In the genomic region with DNA sequence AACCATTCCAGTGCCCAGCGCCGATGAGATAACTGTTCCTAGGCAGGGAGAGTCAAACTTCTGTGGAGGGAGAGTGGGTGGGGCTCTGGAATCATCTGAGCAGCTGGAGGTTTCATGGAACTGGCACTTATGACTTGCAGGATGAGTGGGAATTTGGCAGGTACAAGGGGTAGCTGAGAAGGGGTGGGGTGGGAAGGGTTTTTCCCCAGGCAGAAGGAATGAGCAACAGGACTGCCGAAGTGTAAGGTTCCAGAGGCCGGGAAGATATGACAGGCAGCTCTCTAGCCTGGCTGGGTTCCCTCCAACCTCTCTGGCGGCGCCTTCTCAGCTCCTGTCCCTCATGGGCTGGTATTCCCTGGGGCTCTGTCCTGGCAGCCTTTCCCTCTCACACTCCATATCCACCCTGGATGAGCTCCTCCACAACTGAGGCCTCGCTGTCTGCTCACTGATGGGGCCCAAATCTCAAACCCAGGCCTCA, we compare ENCODE assay signal across 10 cellular contexts. TPM values are rescaled to one million over a fixed set of nuclear protein-coding genes. Genes with fewer than 3 reads are reported as not detected.
A peak's percentile ranks its signal among the peaks of the same experiment; 100 is the strongest.
DNase-seq lines count a peak whose midpoint lies in the region; ATAC-seq, FAIRE-seq and TF ChIP-seq lines count a peak whose summit lies in the region.
"Had no signal": no experiment of that assay in that cellular context is flagged by ENCODE, and none has a peak within 500 bp of the region (broad histone marks: within the 10 kb centered on the region; RNA-seq: fewer than 3 reads in every experiment).

No MANE protein-coding gene starts in this region.

- DNase-seq in H1 (ENCODE audit: low read depth in 1 of 2, low spot score in 2 of 2): no peak
- peak in 1 of 10 donors; percentile 60 for DNase-seq in naive thymus-derived CD8-positive, alpha-beta T cell
- no peak for DNase-seq in HuH-7.5 (ENCODE audit: low spot score)
- no peak for DNase-seq in activated CD4-positive, alpha-beta T cell treated with anti-CD3 and anti-CD28 coated beads, Interleukin-2, amount 10 ng/mL, durations not matched to agents 7 days and 5 days
- DNase-seq: NCI-H1105 treated with DMSO at 0.1 percent for 48 hours had no signal

- H3K4me1 ChIP-seq in Loucy (ENCODE audit: insufficient read depth, low read length, poor library complexity, severe bottlenecking) (peaks cover 84% of the 10 kb centered on the region), H1 (replicated peaks in 1 of 4; ENCODE audit: control insufficient read depth in 3 of 4, insufficient read depth in 4 of 4, low read length in 3 of 4) (peaks cover 11 to 24% (median 14%) of the 10 kb centered on the region in 4 experiments)

- no peak for TF ChIP-seq CTCF in C4-2B (conservative IDR thresholded peaks at IDR 0.05)
- no peak for TF ChIP-seq CTCF in Loucy (conservative IDR thresholded peaks at IDR 0.05; ENCODE audit: low read length)
- no peak for TF ChIP-seq CTCF in H1 (IDR thresholded peaks at IDR 0.05; ENCODE audit: control extremely low read depth in 1 of 3, insufficient read depth in 1 of 3, low read depth in 1 of 3, low read length in 3 of 3)

- H3K4me2 ChIP-seq in Loucy (ENCODE audit: low read depth, low read length, poor library complexity, severe bottlenecking) (peak overlapping the region; percentile 81), H1 (ENCODE audit: insufficient read depth in 1 of 2, low read depth in 2 of 2, low read length in 2 of 2) (peak overlapping the region; percentile 93 to 98)

- H3K23ac ChIP-seq in H1 (ENCODE audit: insufficient read length): no peak overlapping the region

- peaks cover 15% of the 10 kb centered on the region for H4K20me1 ChIP-seq in Loucy (ENCODE audit: insufficient read depth, low read length, poor library complexity, severe bottlenecking)
- H4K20me1 ChIP-seq in H1 (replicated peaks in 1 of 2; ENCODE audit: control insufficient read depth in 1 of 2, insufficient read depth in 2 of 2, low read length in 2 of 2): peaks cover 0 to 10% of the 10 kb centered on the region in 2 experiments

- POLR2A ChIA-PET in H1 (lab: Charles Lee; ENCODE audit: partially characterized antibody): interaction anchor here (0.8 to 1.9 kb wide), 11 partner anchors 10 to 217 kb away, joined by 3 to 7 read pairs (median 3); partner anchors contain the start of gene BOLA3
- POLR2A ChIA-PET in naive thymus-derived CD8-positive, alpha-beta T cell (lab: Charles Lee): interaction anchor here (0.5 to 1.8 kb wide), 4 partner anchors 10 to 55 kb away, joined by 3 to 7 read pairs (median 4); partner anchors contain the start of gene DGUOK
- POLR2A ChIA-PET in activated CD4-positive, alpha-beta T cell treated with anti-CD3 and anti-CD28 coated beads, Interleukin-2, amount 10 ng/mL, durations not matched to agents 7 days and 5 days (lab: Charles Lee): no interaction called here

- no peak for ATAC-seq in naive thymus-derived CD8-positive, alpha-beta T cell
- ATAC-seq in GM18520 (IDR thresholded peaks at IDR 0.05; ENCODE audit: unreplicated experiment) (no peak), GM21529 (IDR thresholded peaks at IDR 0.05; ENCODE audit: unreplicated experiment) (no peak)

- peaks cover 10% of the 10 kb centered on the region for H3K79me1 ChIP-seq in H1 (ENCODE audit: low read depth, low read length)

- H3K14ac ChIP-seq in H1 (ENCODE audit: insufficient read length): no peak overlapping the region

- H2AFZ ChIP-seq in Loucy (ENCODE audit: low read length) (no peak overlapping the region), H1 (ENCODE audit: low read length) (no peak overlapping the region)

- peaks cover 49 to 85% (median 79%) of the 10 kb centered on the region in 4 donors for H3K4me1 Mint-ChIP-seq in naive thymus-derived CD8-positive, alpha-beta T cell
- H3K4me1 Mint-ChIP-seq in activated CD4-positive, alpha-beta T cell treated with anti-CD3 and anti-CD28 coated beads, Interleukin-2, amount 10 ng/mL, durations not matched to agents 7 days and 5 days: peaks cover 74% of the 10 kb centered on the region

- H3K27me3 ChIP-seq in Loucy (ENCODE audit: insufficient read depth, low read length, poor library complexity, severe bottlenecking) (no peaks in the 10 kb centered on the region), H1 (replicated peaks in 1 of 4; ENCODE audit: control insufficient read depth in 3 of 4, extremely low read depth in 1 of 4, insufficient read depth in 3 of 4, low read length in 3 of 4) (peaks cover 14 to 44% (median 35%) of the 10 kb centered on the region in 4 experiments)

- no peaks in the 10 kb centered on the region for H3K9me3 ChIP-seq in Loucy (ENCODE audit: insufficient read depth, low read depth, low read length)
- H3K9me3 ChIP-seq in H1 (ENCODE audit: insufficient read depth in 2 of 2, low read depth in 1 of 2, low read length in 1 of 2): no peaks in the 10 kb centered on the region

- H3K36me3 Mint-ChIP-seq in naive thymus-derived CD8-positive, alpha-beta T cell: peaks cover 0 to 4% (median 0%) of the 10 kb centered on the region in 3 donors
- H3K36me3 Mint-ChIP-seq in activated CD4-positive, alpha-beta T cell treated with anti-CD3 and anti-CD28 coated beads, Interleukin-2, amount 10 ng/mL, durations not matched to agents 7 days and 5 days (ENCODE audit: low read depth): peaks cover 11% of the 10 kb centered on the region

- H2BK120ac ChIP-seq in H1 (replicated peaks; ENCODE audit: low read depth, low read length): no peak overlapping the region

- no peak overlapping the region for H2BK15ac ChIP-seq in H1 (ENCODE audit: low read length)

- no peak overlapping the region for H2BK20ac ChIP-seq in H1 (ENCODE audit: low read length)

- H3K56ac ChIP-seq in H1 (replicated peaks; ENCODE audit: insufficient read length, low read depth, low read length): no peak overlapping the region

- no peak overlapping the region for H2AK5ac ChIP-seq in H1 (ENCODE audit: low read depth, low read length)

- H3K9me2 ChIP-seq in Loucy (replicated peaks; ENCODE audit: low read depth, low read length): no peaks in the 10 kb centered on the region

- H3K9ac ChIP-seq in Loucy (ENCODE audit: low read depth, low read length, poor library complexity, severe bottlenecking) (no peak overlapping the region), H1 (replicated peaks in 1 of 4; ENCODE audit: extremely low read depth in 1 of 4, low read depth in 3 of 4, low read length in 3 of 4) (no peak overlapping the region)

- H3K27ac ChIP-seq in C4-2B (peak overlapping the region; percentile 38), H1 (ENCODE audit: low read depth, low read length) (no peak overlapping the region)

- H3K9me3 Mint-ChIP-seq in naive thymus-derived CD8-positive, alpha-beta T cell: no peaks in the 10 kb centered on the region
- no peaks in the 10 kb centered on the region for H3K9me3 Mint-ChIP-seq in activated CD4-positive, alpha-beta T cell treated with anti-CD3 and anti-CD28 coated beads, Interleukin-2, amount 10 ng/mL, durations not matched to agents 7 days and 5 days

- FAIRE-seq in H1 (lab: Jason Lieb, UNC): no peak
- FAIRE-seq: TTC549 had no signal

- no peaks in the 10 kb centered on the region for H3K27me3 Mint-ChIP-seq in naive thymus-derived CD8-positive, alpha-beta T cell
- peaks cover 11% of the 10 kb centered on the region for H3K27me3 Mint-ChIP-seq in activated CD4-positive, alpha-beta T cell treated with anti-CD3 and anti-CD28 coated beads, Interleukin-2, amount 10 ng/mL, durations not matched to agents 7 days and 5 days

- H3K4me3 ChIP-seq in Loucy (ENCODE audit: low read length, poor library complexity, severe bottlenecking): no peak overlapping the region
- peak overlapping the region in 1 of 4 experiments; percentile 64; a peak in 3 of 8 replicates for H3K4me3 ChIP-seq in H1 (ENCODE audit: extremely low read depth in 1 of 4, insufficient read depth in 2 of 4, low read depth in 3 of 4, low read length in 4 of 4)

- 83% methylated on average over 7 of the region's 7 CpGs; no CpG with 5 or more reads in 1 of the 2 experiments for WGBS in H1 (ENCODE audit: extremely low coverage in 1 of 2, insufficient coverage in 1 of 2, insufficient read length in 1 of 2, insufficient replicate concordance in 2 of 2, low coverage in 1 of 2, low lambda C conversion rate in 2 of 2, missing lambda C conversion rate in 1 of 2), 2 experiments

- H3K36me3 ChIP-seq in Loucy (ENCODE audit: insufficient read depth, low read length) (no peaks in the 10 kb centered on the region), H1 (ENCODE audit: control insufficient read depth in 2 of 4, insufficient read depth in 4 of 4, low read length in 3 of 4) (no peaks in the 10 kb centered on the region; a peak in 1 of 8 replicates)

- H3K4ac ChIP-seq in H1 (replicated peaks; ENCODE audit: insufficient read length, low read depth, low read length): peak overlapping the region; percentile 44

- CTCF ChIA-PET in H1 (lab: Charles Lee; ENCODE audit: partially characterized antibody): interaction anchor here (0.6 to 1.6 kb wide), 9 partner anchors 16 to 217 kb away, joined by 3 to 6 read pairs (median 3); no protein-coding TSS in a partner anchor
- CTCF ChIA-PET in activated CD4-positive, alpha-beta T cell treated with anti-CD3 and anti-CD28 coated beads, Interleukin-2, amount 10 ng/mL, durations not matched to agents 7 days and 5 days (lab: Charles Lee): interaction anchor here (1.3 to 1.6 kb wide), 3 partner anchors 11 to 17 kb away, joined by 3 read pairs; no protein-coding TSS in a partner anchor

- no peak overlapping the region for H4K8ac ChIP-seq in H1 (ENCODE audit: extremely low read depth, insufficient read depth, low read length)

- H4K91ac ChIP-seq in H1 (replicated peaks; ENCODE audit: insufficient read length, low read length): no peak overlapping the region

- no peak overlapping the region for H2BK12ac ChIP-seq in H1 (ENCODE audit: low read depth, low read length)

- TF ChIP-seq POLR2A in H1 (IDR thresholded peaks at IDR 0.05; ENCODE audit: control extremely low read depth in 1 of 2, low read depth in 2 of 2, low read length in 2 of 2): no peak

- TF ChIP-seq EP300 in H1 (IDR thresholded peaks at IDR 0.05; ENCODE audit: borderline replicate concordance in 1 of 2, low read depth in 2 of 2, low read length in 2 of 2): no peak

- no peak for TF ChIP-seq RAD21 in H1 (IDR thresholded peaks at IDR 0.05 in 1 of 2, conservative IDR thresholded peaks at IDR 0.05 in 1 of 2; ENCODE audit: low read depth in 2 of 2, low read length in 2 of 2)

- peaks cover 18% of the 10 kb centered on the region for H3K23me2 ChIP-seq in H1 (ENCODE audit: low read depth, low read length)

- H4K5ac ChIP-seq in H1 (ENCODE audit: insufficient read length, low read depth, low read length): no peak overlapping the region

- H3K79me2 ChIP-seq in Loucy (ENCODE audit: insufficient read depth, low read length) (peaks cover 56% of the 10 kb centered on the region), H1 (ENCODE audit: control insufficient read depth in 1 of 2, insufficient read depth in 2 of 2, low read length in 2 of 2) (peaks cover 7 to 17% of the 10 kb centered on the region in 2 experiments; a peak in 3 of 4 replicates)

- H3K18ac ChIP-seq in H1 (ENCODE audit: extremely low read depth, low read length): no peak overlapping the region

- peak overlapping the region in 9 of 10 donors; percentile 5 to 86 (median 58) for H3K4me3 Mint-ChIP-seq in naive thymus-derived CD8-positive, alpha-beta T cell
- H3K4me3 Mint-ChIP-seq in activated CD4-positive, alpha-beta T cell treated with anti-CD3 and anti-CD28 coated beads, Interleukin-2, amount 10 ng/mL, durations not matched to agents 7 days and 5 days: no peak overlapping the region

- H3K27ac Mint-ChIP-seq in naive thymus-derived CD8-positive, alpha-beta T cell: peak overlapping the region; percentile 25 to 92 (median 64)
- no peak overlapping the region for H3K27ac Mint-ChIP-seq in activated CD4-positive, alpha-beta T cell treated with anti-CD3 and anti-CD28 coated beads, Interleukin-2, amount 10 ng/mL, durations not matched to agents 7 days and 5 days

- no peak overlapping the region for H2BK5ac ChIP-seq in H1 (ENCODE audit: low read depth, low read length)

- H3F3A ChIP-seq in Loucy (ENCODE audit: low read depth): peaks cover 9% of the 10 kb centered on the region; the same call in 1 of the 2 replicates

RNA-seq across cellular contexts. Expression of gene TET3, which starts 2.5 kb away (rescaled TPM):
- 20.2 and 21.1 TPM in 2 replicates for total RNA-seq in H1 (2021; fragmentation: NEBNext Ultra II Directional; extraction: Animal tissue kit (Norgen Biotek cat#: 25700))
- polyA plus RNA-seq in H1 (2011; rRNA removed): 4.5 and 5.5 TPM in 2 replicates
- 4.9 TPM for polyA plus RNA-seq in H1 (2011; cell fraction: cytosol; rRNA removed)
- polyA plus RNA-seq in H1 (2011; cell fraction: nucleus; rRNA removed): 10.6 TPM
- 6.4 to 8.3 TPM (median 8.0 TPM) in 4 replicates for polyA plus RNA-seq in H1 (2012, experiment 1 of 2)
- 2.0 TPM for polyA plus RNA-seq in H1 (2012, experiment 2 of 2)
- 5.6 TPM for polyA plus RNA-seq in H1 (2013, experiment 1 of 2)
- 5.7 TPM for polyA plus RNA-seq in H1 (2013, experiment 2 of 2)
- 9.2 and 10.5 TPM in 2 replicates for polyA minus RNA-seq in H1 (2011; rRNA and poly(A)+ RNA removed)
- polyA minus RNA-seq in H1 (2011; cell fraction: cytosol; rRNA and poly(A)+ RNA removed): 13.8 TPM
- polyA minus RNA-seq in H1 (2011; cell fraction: nucleus; rRNA and poly(A)+ RNA removed): 15.6 TPM
- total RNA-seq in naive thymus-derived CD8-positive, alpha-beta T cell: 10 to 100 TPM; 30.1 to 30.5 TPM
- 1 to 10 TPM in 1 of 3 donors, under 1 TPM in 2; 0.46 to 1.0 (median 0.61) TPM for polyA plus RNA-seq in naive thymus-derived CD8-positive, alpha-beta T cell
- 10 to 100 TPM; 17.9 to 18.8 TPM for total RNA-seq in activated CD4-positive, alpha-beta T cell treated with anti-CD3 and anti-CD28 coated beads, Interleukin-2, amount 10 ng/mL, durations not matched to agents 7 days and 5 days

RNA-seq across cellular contexts. Expression of gene DGUOK, which starts 55.5 kb away (rescaled TPM):
- total RNA-seq in H1 (2021; fragmentation: NEBNext Ultra II Directional; extraction: Animal tissue kit (Norgen Biotek cat#: 25700)): 103 and 110 TPM in 2 replicates
- 129 and 168 TPM in 2 replicates for polyA plus RNA-seq in H1 (2011; rRNA removed)
- polyA plus RNA-seq in H1 (2011; cell fraction: cytosol; rRNA removed): 142 TPM
- 137 TPM for polyA plus RNA-seq in H1 (2011; cell fraction: nucleus; rRNA removed)
- 123 to 156 TPM (median 126 TPM) in 4 replicates for polyA plus RNA-seq in H1 (2012, experiment 1 of 2)
- polyA plus RNA-seq in H1 (2012, experiment 2 of 2): 180 TPM
- 154 TPM for polyA plus RNA-seq in H1 (2013, experiment 1 of 2)
- 152 TPM for polyA plus RNA-seq in H1 (2013, experiment 2 of 2)
- polyA minus RNA-seq in H1 (2011; rRNA and poly(A)+ RNA removed): 39.0 and 44.6 TPM in 2 replicates
- 37.1 TPM for polyA minus RNA-seq in H1 (2011; cell fraction: cytosol; rRNA and poly(A)+ RNA removed)
- 29.5 TPM for polyA minus RNA-seq in H1 (2011; cell fraction: nucleus; rRNA and poly(A)+ RNA removed)
- 10 to 100 TPM; 70.3 to 72.3 TPM for total RNA-seq in naive thymus-derived CD8-positive, alpha-beta T cell
- 100 to 1,000 TPM; 207 to 219 (median 215) TPM for polyA plus RNA-seq in naive thymus-derived CD8-positive, alpha-beta T cell
- total RNA-seq in activated CD4-positive, alpha-beta T cell treated with anti-CD3 and anti-CD28 coated beads, Interleukin-2, amount 10 ng/mL, durations not matched to agents 7 days and 5 days: 10 to 100 TPM; 64.1 to 72.3 TPM
